Comparison of ENCODE assay signal across 1 cellular context in genomic region chr5:57177479-57178156, GRCh38.
TF ChIP-seq lines count a peak whose summit lies in the region.

No MANE protein-coding gene starts in this region.

TF ChIP-seq in H1, 55 proteins besides CTCF, POLR2A, EP300 and RAD21:
- TF ChIP-seq POLR2AphosphoS5 (IDR thresholded peaks at IDR 0.05; ENCODE audit: low read depth, low read length) = no peak
- TF ChIP-seq BCL11A (IDR thresholded peaks at IDR 0.05; ENCODE audit: low read depth in 2 of 2, low read length in 2 of 2) = no peak
- TF ChIP-seq GTF2F1 (IDR thresholded peaks at IDR 0.05; ENCODE audit: borderline replicate concordance, low read depth, low read length) = no peak
- no peak for TF ChIP-seq TCF12 (IDR thresholded peaks at IDR 0.05; ENCODE audit: low read depth, low read length)
- no peak for TF ChIP-seq SP1 (IDR thresholded peaks at IDR 0.05; ENCODE audit: low read depth, low read length)
- TF ChIP-seq POU5F1 (IDR thresholded peaks at IDR 0.05; ENCODE audit: low read depth, low read length) = no peak
